ENCODE assay signal across 8 cellular contexts in the genomic region with DNA sequence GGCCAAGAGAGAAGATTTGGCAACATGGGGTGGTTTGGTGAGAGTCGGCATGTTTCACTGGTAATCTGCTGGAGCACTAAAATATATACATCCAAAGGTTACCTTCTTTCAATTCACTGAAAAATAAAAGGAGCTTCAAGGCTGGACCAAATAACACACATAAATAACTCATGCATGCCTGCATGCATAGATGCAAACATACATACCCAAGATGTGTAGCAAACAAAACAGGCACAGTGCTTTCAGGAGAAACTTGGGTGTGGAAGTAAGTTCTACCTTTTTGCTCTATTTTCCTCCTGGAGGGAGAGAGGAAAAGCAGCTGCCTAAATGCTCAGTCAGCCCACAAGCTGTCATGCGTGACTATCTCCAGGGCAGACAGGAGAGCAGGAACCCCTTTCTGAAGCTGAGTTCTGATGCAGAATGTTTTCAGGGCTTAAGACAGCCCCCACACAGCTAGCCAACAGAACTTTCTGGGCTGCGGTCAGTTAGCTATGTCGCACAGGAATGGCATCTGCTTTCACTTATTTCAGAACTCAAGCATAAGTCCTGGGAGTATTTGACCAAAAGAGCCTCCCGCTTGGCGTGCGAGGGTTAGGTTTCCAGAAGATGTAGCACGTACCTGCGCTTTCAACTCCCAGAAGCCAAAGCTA.
A peak's percentile ranks its signal among the peaks of the same experiment; 100 is the strongest.
DNase-seq lines count a peak whose midpoint lies in the region; ATAC-seq, FAIRE-seq and TF ChIP-seq lines count a peak whose summit lies in the region.

No MANE protein-coding gene starts in this region.

- H3K36me3 ChIP-seq in BLaER1 (no peaks in the 10 kb centered on the region), muscle layer of duodenum (ENCODE audit: control insufficient read depth in 1 of 2, insufficient read depth in 2 of 2, low read length in 2 of 2) (peaks cover 0 to 3% of the 10 kb centered on the region in 2 donors)

- H4K20me1 ChIP-seq in BLaER1 = no peaks in the 10 kb centered on the region

- H3K9me3 ChIP-seq in BLaER1 = no peaks in the 10 kb centered on the region
- no peaks in the 10 kb centered on the region for H3K9me3 ChIP-seq in muscle layer of duodenum (ENCODE audit: control insufficient read depth in 1 of 2, low read length in 2 of 2)

- peak overlapping the region; percentile 79 for H3K9ac ChIP-seq in BLaER1

- H3K4me1 ChIP-seq in BLaER1 (peaks cover 90% of the 10 kb centered on the region), muscle layer of duodenum (ENCODE audit: control insufficient read depth in 1 of 2, insufficient read depth in 2 of 2, low read length in 2 of 2) (peaks cover 34 to 49% of the 10 kb centered on the region in 2 donors)

- peak overlapping the region; percentile 76 for H3K4me2 ChIP-seq in BLaER1

- TF ChIP-seq CTCF in coronary artery (IDR thresholded peaks at IDR 0.05) = no peak

- DNase-seq in RCC 7860 (ENCODE audit: low spot score) = peak; percentile 100
- peak; percentile 85 for DNase-seq in coronary artery (ENCODE audit: low spot score)
- DNase-seq in mucosa of gallbladder (ENCODE audit: low spot score) = no peak
- DNase-seq in effector CD8-positive, alpha-beta T cell (lab: John Stamatoyannopoulos, UW) = no peak

- ATAC-seq in GM18873 (IDR thresholded peaks at IDR 0.05; ENCODE audit: low FRiP score, unreplicated experiment) (peak; percentile 34), HG03095 (IDR thresholded peaks at IDR 0.05; ENCODE audit: unreplicated experiment) (peak; percentile 58)

- no peaks in the 10 kb centered on the region for H3K27me3 ChIP-seq in BLaER1
- H3K27me3 ChIP-seq in muscle layer of duodenum (ENCODE audit: low read depth, low read length) = no peaks in the 10 kb centered on the region

- peak; percentile 97 for FAIRE-seq in RCC 7860 (lab: Jason Lieb, UNC)

- peak overlapping the region; percentile 53 for H3K4me3 ChIP-seq in BLaER1
- H3K4me3 ChIP-seq in coronary artery = peak overlapping the region; percentile 21
- peak overlapping the region in 1 of 2 donors; percentile 4 for H3K4me3 ChIP-seq in muscle layer of duodenum (ENCODE audit: low read depth in 1 of 2, low read length in 2 of 2)

- peak overlapping the region; percentile 96 for H3K27ac ChIP-seq in BLaER1
- peak overlapping the region; percentile 72 to 89 for H3K27ac ChIP-seq in coronary artery
- peak overlapping the region; percentile 92 for H3K27ac ChIP-seq in muscle layer of duodenum (ENCODE audit: low read length)

Comparison
In these comparisons a context has a peak if more than half of its experiments do, and no peak if none do; other contexts are left out.
1. DNase-seq: peak in RCC 7860 (single experiment) and coronary artery (single experiment); none in mucosa of gallbladder (single experiment) and effector CD8-positive, alpha-beta T cell (single experiment).
2. Peak in every context shown above with its lines, with median percentiles within 50 percentile points of each other: H3K27ac ChIP-seq.